ENCODE assay signal across 14 cellular contexts in the genomic region with DNA sequence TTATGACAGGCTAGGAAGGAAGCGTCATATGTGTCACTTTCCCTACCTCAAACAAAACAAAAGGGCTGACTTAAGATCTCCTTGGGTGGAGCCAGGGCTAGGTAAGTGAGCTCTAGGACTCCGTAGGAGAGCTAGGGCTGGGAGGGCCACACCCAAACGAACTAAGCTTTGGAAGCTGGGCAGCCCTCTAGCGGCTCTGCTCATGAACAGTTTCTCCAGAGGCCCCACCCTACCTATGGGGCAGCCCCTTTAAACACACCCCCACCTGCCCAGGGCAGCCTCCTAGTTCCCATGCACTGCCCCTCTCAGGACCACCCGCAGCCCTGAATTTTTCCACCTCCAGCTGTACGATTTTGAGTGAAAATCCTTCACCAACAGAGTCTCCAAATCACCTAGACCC. TPM values are rescaled to one million over a fixed set of nuclear protein-coding genes. Genes with fewer than 3 reads are reported as not detected.
DNase-seq lines count a peak whose midpoint lies in the region; ATAC-seq and TF ChIP-seq lines count a peak whose summit lies in the region.
"Had no signal": no experiment of that assay in that cellular context is flagged by ENCODE, and none has a peak within 500 bp of the region (broad histone marks: within the 10 kb centered on the region; RNA-seq: fewer than 3 reads in every experiment).

No MANE protein-coding gene starts in this region.

- H3K27ac Mint-ChIP-seq in Caco-2 (ENCODE audit: unreplicated experiment) = no peak overlapping the region
- H3K27ac Mint-ChIP-seq: activated T-cell treated with anti-CD3 and anti-CD28 coated beads, Interleukin-2, amount 50 U/mL, for 72 hours; HFFc6 had no signal

- no peak for ATAC-seq in body of pancreas
- no peak for ATAC-seq in GM21447 (IDR thresholded peaks at IDR 0.05; ENCODE audit: unreplicated experiment)
- no peak for ATAC-seq in HG03139 (IDR thresholded peaks at IDR 0.05; ENCODE audit: unreplicated experiment)

- DNase-seq in body of pancreas (peak; percentile 11 to 37 (median 20)), mesendoderm (peak; percentile 76), Caco-2 (no peak)
- DNase-seq in stimulated activated CD4-positive, alpha-beta T cell treated with anti-CD3 and anti-CD28 coated beads, Interleukin-2, amount 100 ng/mL, for 24 hours = no peak
- DNase-seq: activated CD4-positive, CD25-positive, alpha-beta regulatory T cell treated with anti-CD3 and anti-CD28 coated beads, Interleukin-2, amount 50 U/mL, for 72 hours; activated T-cell treated with anti-CD3 and anti-CD28 coated beads, Interleukin-2, amount 50 U/mL, for 72 hours; HFFc6; NCI-H1694 had no signal

- H3K36me3 Mint-ChIP-seq in Caco-2 (ENCODE audit: insufficient read depth, unreplicated experiment) = no peaks in the 10 kb centered on the region

- H3K4me3 Mint-ChIP-seq in Caco-2 (ENCODE audit: unreplicated experiment) = no peak overlapping the region
- H3K4me3 Mint-ChIP-seq: activated T-cell treated with anti-CD3 and anti-CD28 coated beads, Interleukin-2, amount 50 U/mL, for 72 hours; HFFc6 had no signal

- no peaks in the 10 kb centered on the region for H3K27me3 Mint-ChIP-seq in Caco-2 (ENCODE audit: insufficient read depth, unreplicated experiment)

- POLR2A ChIA-PET in Caco-2 (lab: Charles Lee) = interaction anchor here (0.6 kb wide), 1 partner anchor 1152 kb away, joined by 3 read pairs; no protein-coding TSS in a partner anchor

- WGBS in body of pancreas, 2 donors = 30 to 38% methylated on average over 6 of the region's 6 CpGs
- WGBS in mesendoderm (ENCODE audit: extremely low coverage, insufficient coverage, low lambda C conversion rate) = no CpG with 5 or more reads among the region's 6 CpGs

- CTCF ChIA-PET in Caco-2 (lab: Charles Lee) = interaction anchor here (0.5 kb wide), 1 partner anchor 865 kb away, joined by 4 read pairs; no protein-coding TSS in a partner anchor

- H3K27me3 ChIP-seq in ACC112 (ENCODE audit: insufficient read depth, low read length) = peaks cover 4% of the 10 kb centered on the region; the same call in 1 of the 2 replicates
- H3K27me3 ChIP-seq in HUES48 (ENCODE audit: control insufficient read depth, insufficient read depth, low read length) = no peaks in the 10 kb centered on the region
- no peaks in the 10 kb centered on the region for H3K27me3 ChIP-seq in body of pancreas
- H3K27me3 ChIP-seq in mesendoderm (ENCODE audit: insufficient read depth, low read length, poor library complexity) = no peaks in the 10 kb centered on the region
- H3K27me3 ChIP-seq in Caco-2 (replicated peaks; ENCODE audit: control insufficient read depth, insufficient read depth, low read length) = no peaks in the 10 kb centered on the region
- H3K27me3 ChIP-seq: BE2C had no signal

- H2BK5ac ChIP-seq in mesendoderm (ENCODE audit: low read length) = no peak overlapping the region

- no peak overlapping the region for H3K4me2 ChIP-seq in mesendoderm (ENCODE audit: low read length)

- BruUV-seq in Caco-2 (replicated peaks; lab: Mats Ljungman, UMichigan) = no TSS peak

- H3K9me3 ChIP-seq in HUES48 (ENCODE audit: control insufficient read depth, insufficient read depth, low read length) = peaks cover 100% of the 10 kb centered on the region
- H3K9me3 ChIP-seq in body of pancreas = no peaks in the 10 kb centered on the region
- peaks cover 21% of the 10 kb centered on the region for H3K9me3 ChIP-seq in Caco-2

- intact Hi-C loops in body of pancreas (cut with DNase I) (no loop called here), Caco-2 (cut with micrococcal nuclease; ENCODE audit: unreplicated experiment) (no loop called here)

- H3K4me1 ChIP-seq in ACC112 (ENCODE audit: control insufficient read depth, insufficient read depth, low read length, unreplicated experiment) (no peaks in the 10 kb centered on the region), HUES48 (ENCODE audit: control insufficient read depth, insufficient read depth, low read length) (no peaks in the 10 kb centered on the region), body of pancreas (peaks cover 16% of the 10 kb centered on the region), mesendoderm (ENCODE audit: control insufficient read depth, low read depth, low read length) (no peaks in the 10 kb centered on the region), Caco-2 (no peaks in the 10 kb centered on the region)
- H3K4me1 ChIP-seq: BE2C had no signal

- H3K9ac ChIP-seq in HUES48 (ENCODE audit: low read depth, low read length) (no peak overlapping the region), mesendoderm (ENCODE audit: low read length) (no peak overlapping the region)

- H3K9me3 Mint-ChIP-seq in Caco-2 (ENCODE audit: unreplicated experiment) = peaks cover 48% of the 10 kb centered on the region

- no peak for TF ChIP-seq CTCF in body of pancreas (IDR thresholded peaks at IDR 0.05)
- TF ChIP-seq CTCF in Caco-2 (IDR thresholded peaks at IDR 0.05; ENCODE audit: insufficient read depth in 1 of 2, low read depth in 1 of 2, low read length in 1 of 2, severe bottlenecking in 1 of 2, unreplicated experiment in 1 of 2) = no peak

- H2AFZ ChIP-seq in ACC112 (ENCODE audit: low read length, unreplicated experiment) = no peak overlapping the region

- no peak for TF ChIP-seq POLR2A in body of pancreas (IDR thresholded peaks at IDR 0.05)

- H3K27ac ChIP-seq in ACC112 (ENCODE audit: low read depth, low read length) (no peak overlapping the region), HUES48 (ENCODE audit: low read depth, low read length) (no peak overlapping the region), body of pancreas (peak overlapping the region in 3 of 4 donors; percentile 83 to 89 (median 88)), mesendoderm (ENCODE audit: low read depth, low read length) (no peak overlapping the region)

- H3K56ac ChIP-seq in mesendoderm (ENCODE audit: low read length) = peak overlapping the region; percentile 42

- H3K79me1 ChIP-seq in mesendoderm (ENCODE audit: low read length) = no peaks in the 10 kb centered on the region

- H2BK120ac ChIP-seq in mesendoderm (ENCODE audit: low read depth, low read length) = no peak overlapping the region

- H3K4me1 Mint-ChIP-seq in Caco-2 (ENCODE audit: low read depth, unreplicated experiment) = no peaks in the 10 kb centered on the region

- no peak overlapping the region for H2AK5ac ChIP-seq in mesendoderm (ENCODE audit: low read length)

- no peak overlapping the region for H4K8ac ChIP-seq in mesendoderm (ENCODE audit: low read depth, low read length)

- no peaks in the 10 kb centered on the region for H3K36me3 ChIP-seq in ACC112 (ENCODE audit: insufficient read depth, low read length)
- no peaks in the 10 kb centered on the region for H3K36me3 ChIP-seq in HUES48 (ENCODE audit: control insufficient read depth, insufficient read depth, low read length)
- no peaks in the 10 kb centered on the region for H3K36me3 ChIP-seq in body of pancreas (replicated peaks in 1 of 2; ENCODE audit: insufficient read depth in 1 of 2, low read depth in 2 of 2)
- H3K36me3 ChIP-seq in mesendoderm (ENCODE audit: control insufficient read depth, insufficient read depth, low read length) = no peaks in the 10 kb centered on the region
- H3K36me3 ChIP-seq in Caco-2 (ENCODE audit: control insufficient read depth, insufficient read depth, low read length) = no peaks in the 10 kb centered on the region
- H3K36me3 ChIP-seq: BE2C had no signal

- no peak overlapping the region for H3K18ac ChIP-seq in mesendoderm (ENCODE audit: low read length)

- H3K23ac ChIP-seq in mesendoderm (ENCODE audit: low read length) = no peak overlapping the region

- H2BK15ac ChIP-seq in mesendoderm (replicated peaks; ENCODE audit: low read depth) = no peak overlapping the region

- H3K4me3 ChIP-seq in ACC112 (ENCODE audit: low read depth, low read length) = peak overlapping the region; percentile 76
- H3K4me3 ChIP-seq in HUES48 (ENCODE audit: low read depth, low read length) = 0 out of 2 replicates have a peak overlapping the region, but pooled peaks have one; percentile 46
- no peak overlapping the region for H3K4me3 ChIP-seq in body of pancreas
- H3K4me3 ChIP-seq in mesendoderm (ENCODE audit: low read length) = no peak overlapping the region
- H3K4me3 ChIP-seq in Caco-2 (ENCODE audit: low read depth, low read length) = no peak overlapping the region

- H3K79me2 ChIP-seq in ACC112 (ENCODE audit: control insufficient read depth, insufficient read depth, low read length, unreplicated experiment) (peaks cover 3% of the 10 kb centered on the region), mesendoderm (ENCODE audit: control insufficient read depth, insufficient read depth, low read length) (no peaks in the 10 kb centered on the region)

- H3K4ac ChIP-seq in mesendoderm (ENCODE audit: low read depth, low read length) = no peak overlapping the region

- H4K5ac ChIP-seq in mesendoderm (ENCODE audit: low read length) = no peak overlapping the region

RNA-seq across cellular contexts. Expression of gene PEG3, which starts 3.5 kb away (rescaled TPM):
- 1 to 10 TPM; 3.1 to 5.9 TPM for total RNA-seq in body of pancreas
- polyA plus RNA-seq in mesendoderm (2013, experiment 1 of 2) = 14.1 TPM
- 14.0 TPM for polyA plus RNA-seq in mesendoderm (2013, experiment 2 of 2)
- not detected in 2 replicates for total RNA-seq in Caco-2 (2022)
- total RNA-seq: HFFc6 had no signal

RNA-seq across cellular contexts. Expression of gene ZIM2, which starts 3.5 kb away (rescaled TPM):
- total RNA-seq in body of pancreas (1 to 10 TPM in 1 of 2 donors, not detected in 1; 1.6 TPM), Caco-2 (2022) (not detected in 2 replicates)
- 0.21 TPM for polyA plus RNA-seq in mesendoderm (2013, experiment 1 of 2)
- 0.34 TPM for polyA plus RNA-seq in mesendoderm (2013, experiment 2 of 2)
- total RNA-seq: activated T-cell treated with anti-CD3 and anti-CD28 coated beads, Interleukin-2, amount 50 U/mL, for 72 hours; HFFc6; osteoblast had no signal

Comparison
In these comparisons a context has a peak if more than half of its experiments do, and no peak if none do; other contexts are left out.
1. H3K27ac ChIP-seq: peak in body of pancreas (3 of 4); none in ACC112 (single experiment), HUES48 (single experiment) and mesendoderm (single experiment).
2. H3K4me3 ChIP-seq: peak in ACC112 (single experiment) and HUES48 (single experiment); none in body of pancreas (0 of 2), mesendoderm (single experiment) and Caco-2 (single experiment).
3. DNase-seq: peak in body of pancreas (4 of 4) and mesendoderm (single experiment); none in Caco-2 (0 of 2) and stimulated activated CD4-positive, alpha-beta T cell treated with anti-CD3 and anti-CD28 coated beads, Interleukin-2, amount 100 ng/mL, for 24 hours (0 of 2).